ENCODE assay signal across 28 cellular contexts in genomic region chr16:57970971-57971370, GRCh38. TPM values are rescaled to one million over a fixed set of nuclear protein-coding genes. Genes with fewer than 3 reads are reported as not detected.
DNase-seq lines count a peak whose midpoint lies in the region; ATAC-seq, FAIRE-seq and TF ChIP-seq lines count a peak whose summit lies in the region.
"Had no signal": no experiment of that assay in that cellular context is flagged by ENCODE, and none has a peak within 500 bp of the region (broad histone marks: within the 10 kb centered on the region; RNA-seq: fewer than 3 reads in every experiment).

CNGB1 (minus strand) TSS chr16:57971128; CDS start chr16:57967286, 3,842 bp downstream.

- peaks cover 7 to 13% of the 10 kb centered on the region in 2 experiments for H3K4me1 ChIP-seq in K562 (replicated peaks in 1 of 2; ENCODE audit: control insufficient read depth in 2 of 2, insufficient read depth in 2 of 2, low read length in 2 of 2)
- no peaks in the 10 kb centered on the region for H3K4me1 ChIP-seq in osteoblast (ENCODE audit: insufficient read depth, low read length)
- H3K4me1 ChIP-seq: HAP-1, SJCRH30 had no signal

- no TSS peak for BruUV-seq in K562 (replicated peaks; lab: Mats Ljungman, UMichigan)

- no peak for TF ChIP-seq RAD21 in K562 (CRISPR knock-in tag; conservative IDR thresholded peaks at IDR 0.05 in 1 of 2, IDR thresholded peaks at IDR 0.05 in 1 of 2)

- H3K9me3 ChIP-seq in K562 (replicated peaks; ENCODE audit: control insufficient read depth, insufficient read depth, low read depth, low read length) = no peaks in the 10 kb centered on the region
- H3K9me3 ChIP-seq in osteoblast (ENCODE audit: low read depth, low read length) = no peaks in the 10 kb centered on the region
- H3K9me3 ChIP-seq: BLaER1, HAP-1, SJCRH30 had no signal

- H2AFZ ChIP-seq in K562 (ENCODE audit: low read depth, low read length) (0 out of 2 replicates have a peak within 1 kb of the TSS, but pooled peaks have one; percentile 6), osteoblast (ENCODE audit: low read length) (no peak within 1 kb of the TSS)

- H4K20me1 ChIP-seq in K562 (replicated peaks; ENCODE audit: control insufficient read depth, insufficient read depth, low read length) (no peaks in the 10 kb centered on the region), osteoblast (ENCODE audit: insufficient read depth, low read length) (no peaks in the 10 kb centered on the region)
- H4K20me1 ChIP-seq: BLaER1 had no signal

- peak within 1 kb of the TSS in 1 of 2 experiments; percentile 40; a peak in 1 of 4 replicates for H3K9ac ChIP-seq in K562 (ENCODE audit: insufficient read depth in 1 of 2, low read depth in 2 of 2, low read length in 2 of 2)
- H3K9ac ChIP-seq: BLaER1 had no signal

- DNase-seq in SHP77 (lab: John Stamatoyannopoulos, UW) = peak; percentile 22 to 51
- DNase-seq in SHP77 treated with DMSO at 0.1 percent for 48 hours (lab: John Stamatoyannopoulos, UW) = no peak
- DNase-seq in NCI-H524 (lab: John Stamatoyannopoulos, UW) = peak; percentile 52 to 73
- DNase-seq in K562 (ENCODE audit: extremely low read depth in 1 of 4, low spot score in 3 of 4) = no peak
- peak; percentile 21 for DNase-seq in osteoblast (ENCODE audit: insufficient read length, low spot score, missing footprints)
- no peak for DNase-seq in HTR-8/SVneo (ENCODE audit: insufficient read length, low spot score)
- DNase-seq in amniotic stem cell (lab: John Stamatoyannopoulos, UW) = no peak
- DNase-seq: activated CD4-positive, alpha-beta memory T cell treated with anti-CD3 and anti-CD28 coated beads for 36 hours; activated effector memory CD4-positive, alpha-beta T cell treated with anti-CD3 and anti-CD28 coated beads, Interleukin-2, amount 50 U/mL, for 16 hours; activated naive CD8-positive, alpha-beta T cell treated with anti-CD3 and anti-CD28 coated beads, Interleukin-2, amount 50 U/mL, for 24 hours; DMS79; dorsolateral prefrontal cortex; GDM1; hippocampal formation; mesenchymal stem cell; NCI-H146; SJCRH30; stimulated activated CD4-positive, alpha-beta T cell treated with anti-CD3 and anti-CD28 coated beads, Interleukin-4, amount 100 ng/mL, for 24 hours; substantia nigra had no signal

- no peak for TF ChIP-seq POLR2A in K562 (conservative IDR thresholded peaks at IDR 0.05)

- CTCF ChIA-PET in K562 (lab: Yijun Ruan, JAX; ENCODE audit: low intra/inter-chr PET ratio) = no interaction called here

- H3K27me3 ChIP-seq in K562 (ENCODE audit: control insufficient read depth in 2 of 2, insufficient read depth in 2 of 2, low read length in 2 of 2) (no peaks in the 10 kb centered on the region), osteoblast (ENCODE audit: insufficient read depth, low read length) (peaks cover 15% of the 10 kb centered on the region)
- H3K27me3 ChIP-seq: BLaER1, dorsolateral prefrontal cortex had no signal

- FAIRE-seq in K562 (lab: Jason Lieb, UNC) = no peak
- FAIRE-seq in HTR-8/SVneo (lab: Jason Lieb, UNC) = no peak

- in situ Hi-C loops in K562 (cut with MboI) = no loop called here

- no peak for ATAC-seq in K562
- ATAC-seq: activated naive CD8-positive, alpha-beta T cell treated with anti-CD3 and anti-CD28 coated beads, Interleukin-2, amount 50 U/mL, for 24 hours; left lobe of liver; Panc1; sciatic nerve; stimulated activated memory B cell treated with anti-CD40 and anti-IgM and Interleukin-4, amounts not matched to agents 10 μg/mL and 1 μg/mL and 100 μg/mL, for 72 hours had no signal

- 22% methylated on average over 5 of the region's 6 CpGs for WGBS in K562 (ENCODE audit: insufficient coverage, low coverage, missing lambda C conversion rate)

- TF ChIP-seq CTCF in K562 (IDR thresholded peaks at IDR 0.05 in 2 of 3, conservative IDR thresholded peaks at IDR 0.05 in 1 of 3; ENCODE audit: insufficient read depth in 2 of 3, low read depth in 1 of 3, low read length in 3 of 3) = no peak
- TF ChIP-seq CTCF in osteoblast (IDR thresholded peaks at IDR 0.05; ENCODE audit: extremely low read depth, low read depth, low read length) = no peak

- H3K36me3 ChIP-seq in K562 (ENCODE audit: control insufficient read depth, insufficient read depth, low read length) (no peaks in the 10 kb centered on the region), osteoblast (ENCODE audit: insufficient read depth, low read length) (no peaks in the 10 kb centered on the region)
- H3K36me3 ChIP-seq: BLaER1, HAP-1, SJCRH30 had no signal

- TF ChIP-seq EP300 in K562 (IDR thresholded peaks at IDR 0.05; ENCODE audit: low read length) = no peak

- H3K27ac ChIP-seq in K562 (ENCODE audit: extremely low read depth, low read depth, low read length) (no peak within 1 kb of the TSS), osteoblast (ENCODE audit: low read depth, low read length) (no peak within 1 kb of the TSS)
- H3K27ac ChIP-seq: BLaER1, dorsolateral prefrontal cortex, SJCRH30 had no signal

- H3K79me2 ChIP-seq in K562 (ENCODE audit: control insufficient read depth, insufficient read depth, low read length) (no peaks in the 10 kb centered on the region), osteoblast (ENCODE audit: insufficient read depth, low read length) (no peaks in the 10 kb centered on the region)

- peaks cover 4% of the 10 kb centered on the region for H3K9me1 ChIP-seq in K562 (ENCODE audit: control insufficient read depth, insufficient read depth, low read length)

- H3K4me2 ChIP-seq in K562 (ENCODE audit: insufficient read depth, low read length) = no peak within 1 kb of the TSS
- no peak within 1 kb of the TSS for H3K4me2 ChIP-seq in osteoblast (ENCODE audit: insufficient read depth, low read length)

- intact Hi-C loops in K562 (cut with micrococcal nuclease) = no loop called here

- POLR2A ChIA-PET in K562 (lab: Yijun Ruan, JAX) = interaction anchor here (1.1 kb wide), 1 partner anchor 9 kb away, joined by 3 read pairs; no protein-coding TSS in a partner anchor

- no peak within 1 kb of the TSS for H3K4me3 ChIP-seq in K562
- no peak within 1 kb of the TSS for H3K4me3 ChIP-seq in osteoblast (ENCODE audit: insufficient read depth, low read length)
- H3K4me3 ChIP-seq: BLaER1, dorsolateral prefrontal cortex, HAP-1, SJCRH30 had no signal

TF ChIP-seq in K562, 482 proteins besides CTCF, POLR2A, EP300 and RAD21:
- TF ChIP-seq MEIS2 (IDR thresholded peaks at IDR 0.05; ENCODE audit: partially characterized antibody) (no peak), PHF8 (IDR thresholded peaks at IDR 0.05; ENCODE audit: borderline replicate concordance, low read length) (no peak), ID3 (CRISPR knock-in tag; IDR thresholded peaks at IDR 0.05) (no peak), ID3 (tag; IDR thresholded peaks at IDR 0.05) (no peak), FOXK1 (CRISPR knock-in tag; IDR thresholded peaks at IDR 0.05; ENCODE audit: borderline replicate concordance) (no peak), MLLT1 (IDR thresholded peaks at IDR 0.05) (no peak), MYNN (IDR thresholded peaks at IDR 0.05) (no peak), MYNN (CRISPR knock-in tag; IDR thresholded peaks at IDR 0.05) (no peak), TEAD2 (tag; IDR thresholded peaks at IDR 0.05) (no peak), ZFPM2 (CRISPR knock-in tag; IDR thresholded peaks at IDR 0.05) (no peak), JUND (IDR thresholded peaks at IDR 0.05; ENCODE audit: borderline replicate concordance, low read depth, low read length) (no peak), JUND (tag; IDR thresholded peaks at IDR 0.05; ENCODE audit: borderline replicate concordance, low read depth, low read length) (no peak), ZFP36 (IDR thresholded peaks at IDR 0.05; ENCODE audit: low read depth, low read length, partially characterized antibody) (no peak), LEF1 (IDR thresholded peaks at IDR 0.05) (no peak)

RNA-seq across cellular contexts. Expression of gene CNGB1, which starts in this region (rescaled TPM):
- not detected in 2 replicates for total RNA-seq in K562 (2011; cell fraction: chromatin; rRNA removed; ENCODE audit: low replicate concordance)
- total RNA-seq in K562 (2011; cell fraction: nucleolus; rRNA removed) = not detected in 2 replicates
- not detected in 2 replicates for total RNA-seq in K562 (2011; cell fraction: nucleoplasm; rRNA removed)
- total RNA-seq in K562 (2014; rRNA removed) = not detected in 2 replicates
- total RNA-seq in K562 (2014; rRNA removed; fragmentation: Illumina TruSeq; extraction: Trizol) = not detected in 2 replicates
- not detected in 2 replicates for total RNA-seq in K562 (2015; rRNA removed; fragmentation: Illumina TruSeq; extraction: Trizol)
- total RNA-seq in K562 (2021) = not detected in 2 replicates
- polyA plus RNA-seq in K562 (2011; rRNA removed) = not detected in 2 replicates
- polyA plus RNA-seq in K562 (2011; cell fraction: cytosol; rRNA removed) = not detected in 2 replicates
- not detected in 2 replicates for polyA plus RNA-seq in K562 (2011; cell fraction: nucleus; rRNA removed)
- polyA plus RNA-seq in K562 (2012) = not detected in 2 replicates
- not detected in 2 replicates for polyA plus RNA-seq in K562 (2014; fragmentation: Illumina TruSeq; extraction: Trizol)
- polyA plus RNA-seq in K562 (2014; fragmentation: Nextera tagmentation; extraction: Ambion mirVana) = not detected
- polyA plus RNA-seq in K562 (2014; rRNA removed) = not detected in 2 replicates
- not detected in 2 replicates for polyA minus RNA-seq in K562 (2011; rRNA and poly(A)+ RNA removed)
- not detected in 2 replicates for polyA minus RNA-seq in K562 (2011; cell fraction: cytosol; rRNA and poly(A)+ RNA removed)
- polyA minus RNA-seq in K562 (2011; cell fraction: nucleus; rRNA and poly(A)+ RNA removed) = not detected in 2 replicates
- total RNA-seq in osteoblast = not detected in 2 replicates
- total RNA-seq: activated CD4-positive, alpha-beta memory T cell treated with anti-CD3 and anti-CD28 coated beads for 36 hours; left lobe of liver; MCF 10A; progenitor cell of endocrine pancreas; sciatic nerve; SJCRH30 had no signal
- polyA plus RNA-seq: AG04450 had no signal

Comparison
In these comparisons a context has a peak if more than half of its experiments do, and no peak if none do; other contexts are left out.
1. DNase-seq: peak in SHP77 (2 of 2) and NCI-H524 (2 of 2); none in SHP77 treated with DMSO at 0.1 percent for 48 hours (single experiment), K562 (0 of 4), HTR-8/SVneo (single experiment) and amniotic stem cell (single experiment).
2. Peak in DNase-seq in osteoblast; RNA of the gene not detected or under 1 TPM.